Comparison of ENCODE assay signal across 2 cellular contexts in genomic region chr6:79038061-79038460, GRCh38.
TF ChIP-seq lines count a peak whose summit lies in the region.

No MANE protein-coding gene starts in this region.

TF ChIP-seq in IMR-90, 13 proteins besides CTCF, POLR2A, EP300 and RAD21:
- TF ChIP-seq RFX5 (IDR thresholded peaks at IDR 0.05; ENCODE audit: low read depth, low read length) = no peak
- no peak for TF ChIP-seq BHLHE40 (IDR thresholded peaks at IDR 0.05; ENCODE audit: low read depth, low read length)
- no peak for TF ChIP-seq MXI1 (IDR thresholded peaks at IDR 0.05; ENCODE audit: borderline replicate concordance, low read depth, low read length)
- no peak for TF ChIP-seq FOS (IDR thresholded peaks at IDR 0.05; ENCODE audit: low read depth, low read length)
- no peak for TF ChIP-seq NFE2L2 (IDR thresholded peaks at IDR 0.05; ENCODE audit: low read depth, low read length)
- no peak for TF ChIP-seq CHD1 (IDR thresholded peaks at IDR 0.05; ENCODE audit: low read depth, low read length)
- TF ChIP-seq ELK1 (IDR thresholded peaks at IDR 0.05; ENCODE audit: borderline replicate concordance, low read depth, low read length) = no peak
- no peak for TF ChIP-seq CEBPB (IDR thresholded peaks at IDR 0.05; ENCODE audit: low read depth, low read length)
- no peak for TF ChIP-seq MAZ (IDR thresholded peaks at IDR 0.05; ENCODE audit: borderline replicate concordance, low read depth, low read length)
- no peak for TF ChIP-seq MAFK (IDR thresholded peaks at IDR 0.05; ENCODE audit: low read depth, low read length)
- no peak for TF ChIP-seq SMC3 (IDR thresholded peaks at IDR 0.05; ENCODE audit: low read depth, low read length)

TF ChIP-seq in HepG2, 621 proteins besides CTCF, POLR2A, EP300 and RAD21 (continues in another document):
- 0 out of 2 replicates have a peak, but pooled peaks have one; percentile 52 for TF ChIP-seq ZNF644 (CRISPR knock-in tag; IDR thresholded peaks at IDR 0.05; ENCODE audit: low read depth)
- TF ChIP-seq AKNA (CRISPR knock-in tag; IDR thresholded peaks at IDR 0.05; ENCODE audit: borderline replicate concordance) = no peak
- TF ChIP-seq FOSL1 (CRISPR knock-in tag; IDR thresholded peaks at IDR 0.05; ENCODE audit: borderline replicate concordance) = 0 out of 2 replicates have a peak, but pooled peaks have one; percentile 14
- peak; percentile 42; the same call in 1 of the 2 replicates for TF ChIP-seq POGZ (CRISPR knock-in tag; IDR thresholded peaks at IDR 0.05)
- TF ChIP-seq KLF6 (CRISPR knock-in tag; IDR thresholded peaks at IDR 0.05) = no peak
- TF ChIP-seq ZNF609 (CRISPR knock-in tag; IDR thresholded peaks at IDR 0.05; ENCODE audit: borderline replicate concordance) = no peak
- no peak for TF ChIP-seq ZMYM2 (CRISPR knock-in tag; IDR thresholded peaks at IDR 0.05)
- no peak for TF ChIP-seq NR1H2 (CRISPR knock-in tag; IDR thresholded peaks at IDR 0.05; ENCODE audit: borderline replicate concordance, low read depth)
- no peak for TF ChIP-seq PPARG (CRISPR knock-in tag; conservative IDR thresholded peaks at IDR 0.05)
- no peak for TF ChIP-seq MYPOP (CRISPR knock-in tag; IDR thresholded peaks at IDR 0.05)
- no peak for TF ChIP-seq RBM39 (IDR thresholded peaks at IDR 0.05; ENCODE audit: low read depth, low read length, poor library complexity, severe bottlenecking)
- TF ChIP-seq ZMYM4 (CRISPR knock-in tag; IDR thresholded peaks at IDR 0.05) = 0 out of 2 replicates have a peak, but pooled peaks have one; percentile 20
- no peak for TF ChIP-seq FOXP1 (IDR thresholded peaks at IDR 0.05)
- 0 out of 2 replicates have a peak, but pooled peaks have one; percentile 25 for TF ChIP-seq FOXP1 (CRISPR knock-in tag; IDR thresholded peaks at IDR 0.05)
- TF ChIP-seq ZNF12 (CRISPR knock-in tag; IDR thresholded peaks at IDR 0.05) = peak; percentile 100
- no peak for TF ChIP-seq MTF1 (CRISPR knock-in tag; IDR thresholded peaks at IDR 0.05)
- TF ChIP-seq CREBL2 (CRISPR knock-in tag; IDR thresholded peaks at IDR 0.05; ENCODE audit: borderline replicate concordance) = no peak
- no peak for TF ChIP-seq SP4 (CRISPR knock-in tag; IDR thresholded peaks at IDR 0.05)
- no peak for TF ChIP-seq ARID2 (CRISPR knock-in tag; IDR thresholded peaks at IDR 0.05; ENCODE audit: borderline replicate concordance)
- TF ChIP-seq ZNF264 (CRISPR knock-in tag; IDR thresholded peaks at IDR 0.05) = peak; percentile 99
- TF ChIP-seq MZF1 (CRISPR knock-in tag; IDR thresholded peaks at IDR 0.05; ENCODE audit: borderline replicate concordance) = no peak
- no peak for TF ChIP-seq ZNF136 (CRISPR knock-in tag; IDR thresholded peaks at IDR 0.05; ENCODE audit: low read depth)
- TF ChIP-seq ZNF468 (CRISPR knock-in tag; IDR thresholded peaks at IDR 0.05) = no peak
- TF ChIP-seq RFX5 (IDR thresholded peaks at IDR 0.05; ENCODE audit: low read depth, low read length) = no peak
- peak; percentile 59 for TF ChIP-seq FOSL2 (CRISPR knock-in tag; IDR thresholded peaks at IDR 0.05)
- TF ChIP-seq ZNF564 (CRISPR knock-in tag; IDR thresholded peaks at IDR 0.05) = peak; percentile 96
- no peak for TF ChIP-seq HMG20A (CRISPR knock-in tag; IDR thresholded peaks at IDR 0.05; ENCODE audit: borderline replicate concordance)
- no peak for TF ChIP-seq RERE (CRISPR knock-in tag; IDR thresholded peaks at IDR 0.05; ENCODE audit: low read depth)
- no peak for TF ChIP-seq ZNF331 (CRISPR knock-in tag; IDR thresholded peaks at IDR 0.05)
- no peak for TF ChIP-seq REL (CRISPR knock-in tag; conservative IDR thresholded peaks at IDR 0.05)
- TF ChIP-seq CHCHD3 (CRISPR knock-in tag; IDR thresholded peaks at IDR 0.05) = no peak
- TF ChIP-seq ATF7-NPFF (CRISPR knock-in tag; IDR thresholded peaks at IDR 0.05; ENCODE audit: low read depth) = no peak
- TF ChIP-seq RNF219 (CRISPR knock-in tag; IDR thresholded peaks at IDR 0.05) = no peak
